30 cellular contexts compared by ENCODE assay signal in the genomic region with DNA sequence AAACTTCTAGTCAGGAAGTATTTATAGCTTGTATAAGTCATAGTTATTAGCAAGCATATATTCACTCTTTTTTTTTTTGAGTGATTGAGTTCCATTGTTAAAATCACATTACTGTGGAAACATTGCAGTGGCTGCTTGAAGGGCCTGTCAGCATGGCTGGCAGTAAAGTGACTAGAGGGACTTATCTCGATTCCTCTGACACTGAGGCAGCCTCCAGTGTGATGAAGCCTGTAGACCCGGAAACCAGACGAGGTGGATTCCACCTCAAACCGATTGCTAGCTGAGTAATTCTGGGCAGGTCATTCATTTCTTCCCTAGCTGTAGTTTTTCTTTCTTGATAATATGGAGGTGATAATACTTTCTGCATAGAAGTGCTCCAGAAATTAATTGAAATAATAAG.
"Had no signal": no experiment of that assay in that cellular context is flagged by ENCODE, and none has a peak within 500 bp of the region (broad histone marks: within the 10 kb centered on the region; RNA-seq: fewer than 3 reads in every experiment).

No MANE protein-coding gene starts in this region.

- H3K27ac ChIP-seq: neural progenitor cell, ovary, parathyroid adenoma, psoas muscle, right lobe of liver, sigmoid colon, suprapubic skin, testis, tibial artery, transverse colon, upper lobe of right lung, uterus had no signal

- H3K4me3 Mint-ChIP-seq: naive thymus-derived CD8-positive, alpha-beta T cell; natural killer cell treated with Interleukin-12 subunit alpha and Interleukin-12 subunit beta and Interleukin-15 and Interleukin-18, amount 100 ng/mL, for 72 hours; nephron progenitor cell; neural progenitor cell; stimulated activated memory B cell treated with anti-CD40 and anti-IgM and Interleukin-4, amounts not matched to agents 10 μg/mL and 1 μg/mL and 100 μg/mL, for 72 hours; stimulated activated naive CD8-positive, alpha-beta T cell treated with anti-CD3 and anti-CD28 coated beads, Interleukin-15, amount 100 ng/mL, for 72 hours; type B pancreatic cell had no signal

- H3K9me3 Mint-ChIP-seq: naive thymus-derived CD8-positive, alpha-beta T cell; natural killer cell treated with Interleukin-12 subunit alpha and Interleukin-12 subunit beta and Interleukin-15 and Interleukin-18, amount 100 ng/mL, for 72 hours; neural progenitor cell; stimulated activated memory B cell treated with anti-CD40 and anti-IgM and Interleukin-4, amounts not matched to agents 10 μg/mL and 1 μg/mL and 100 μg/mL, for 72 hours; stimulated activated naive CD8-positive, alpha-beta T cell treated with anti-CD3 and anti-CD28 coated beads, Interleukin-15, amount 100 ng/mL, for 72 hours had no signal

- H3K4me3 ChIP-seq: neural progenitor cell, ovary, psoas muscle, right lobe of liver, sigmoid colon, suprapubic skin, testis, tibial artery, transverse colon, upper lobe of right lung, uterus had no signal

- H3K27ac Mint-ChIP-seq: naive thymus-derived CD8-positive, alpha-beta T cell; natural killer cell treated with Interleukin-12 subunit alpha and Interleukin-12 subunit beta and Interleukin-15 and Interleukin-18, amount 100 ng/mL, for 72 hours; nephron progenitor cell; neural progenitor cell; progenitor cell of endocrine pancreas; stimulated activated memory B cell treated with anti-CD40 and anti-IgM and Interleukin-4, amounts not matched to agents 10 μg/mL and 1 μg/mL and 100 μg/mL, for 72 hours; stimulated activated naive CD8-positive, alpha-beta T cell treated with anti-CD3 and anti-CD28 coated beads, Interleukin-15, amount 100 ng/mL, for 72 hours; type B pancreatic cell had no signal

- DNase-seq: naive thymus-derived CD8-positive, alpha-beta T cell; nephron progenitor cell; occipital lobe; ovary; posterior cingulate gyrus; psoas muscle; right cardiac atrium; right lobe of liver; sigmoid colon; small intestine; stimulated activated CD4-positive, alpha-beta T cell treated with anti-CD3 and anti-CD28 coated beads, Interleukin-15, amount 100 ng/mL, for 24 hours; stimulated activated CD4-positive, alpha-beta T cell treated with anti-CD3 and anti-CD28 coated beads, Interleukin-2, amount 100 ng/mL, for 24 hours; stimulated activated CD4-positive, alpha-beta T cell treated with anti-CD3 and anti-CD28 coated beads, Interleukin-2, amount 100 ng/mL, for 48 hours; stimulated activated CD4-positive, alpha-beta T cell treated with anti-CD3 and anti-CD28 coated beads, Interleukin-4, amount 100 ng/mL, for 24 hours; stimulated activated naive CD4-positive, alpha-beta T cell; stimulated activated naive CD8-positive, alpha-beta T cell treated with anti-CD3 and anti-CD28 coated beads, Interleukin-15, amount 100 ng/mL, for 72 hours; stimulated activated naive CD8-positive, alpha-beta T cell treated with anti-CD3 and anti-CD28 coated beads, Interleukin-15, Interleukin-2, amounts not matched to agents 100 U/mL and 50 U/mL, for 24 hours; substantia nigra; testis; tibial artery; transverse colon; upper lobe of right lung; uterus had no signal

- ATAC-seq: naive thymus-derived CD8-positive, alpha-beta T cell; natural killer cell treated with Interleukin-12 subunit alpha and Interleukin-12 subunit beta and Interleukin-15 and Interleukin-18, amount 100 ng/mL, for 72 hours; psoas muscle; right cardiac atrium; right lobe of liver; stimulated activated memory B cell treated with anti-CD40 and anti-IgM and Interleukin-4, amounts not matched to agents 10 μg/mL and 1 μg/mL and 100 μg/mL, for 72 hours; stimulated activated naive CD8-positive, alpha-beta T cell treated with anti-CD3 and anti-CD28 coated beads, Interleukin-15, amount 100 ng/mL, for 72 hours; stimulated activated naive CD8-positive, alpha-beta T cell treated with anti-CD3 and anti-CD28 coated beads, Interleukin-15, Interleukin-2, amounts not matched to agents 100 U/mL and 50 U/mL, for 24 hours; upper lobe of right lung had no signal

- H3K36me3 Mint-ChIP-seq: natural killer cell treated with Interleukin-12 subunit alpha and Interleukin-12 subunit beta and Interleukin-15 and Interleukin-18, amount 100 ng/mL, for 72 hours; neural progenitor cell; stimulated activated memory B cell treated with anti-CD40 and anti-IgM and Interleukin-4, amounts not matched to agents 10 μg/mL and 1 μg/mL and 100 μg/mL, for 72 hours had no signal
